Comparison of ENCODE assay signal across 15 cellular contexts in the genomic region with DNA sequence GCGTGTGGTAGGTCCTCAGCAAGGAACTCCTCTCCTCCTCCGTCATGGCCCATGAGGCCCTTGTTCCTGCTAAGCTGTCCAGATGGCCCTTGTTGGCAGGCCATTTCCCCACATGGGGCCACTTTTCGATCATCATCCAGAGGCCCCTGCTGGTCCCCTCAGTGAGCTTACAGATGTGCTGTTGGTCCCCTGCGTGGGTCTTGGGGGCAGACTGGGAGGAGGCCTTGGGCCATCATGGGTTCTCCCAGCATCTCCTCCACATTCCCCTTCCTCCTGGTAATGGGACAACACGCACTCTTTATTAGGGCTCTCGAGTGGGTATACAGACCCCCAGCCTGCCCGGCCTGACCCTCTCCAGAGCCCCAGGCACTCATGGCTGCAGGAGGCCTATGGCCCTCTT.
DNase-seq lines count a peak whose midpoint lies in the region; ATAC-seq and TF ChIP-seq lines count a peak whose summit lies in the region.
"Had no signal": no experiment of that assay in that cellular context is flagged by ENCODE, and none has a peak within 500 bp of the region (broad histone marks: within the 10 kb centered on the region; RNA-seq: fewer than 3 reads in every experiment).

No MANE protein-coding gene starts in this region.

- no peak for TF ChIP-seq POLR2A in gastrocnemius medialis (IDR thresholded peaks at IDR 0.05)

- DNase-seq in NCI-H446 treated with DMSO at 0.1 percent for 48 hours (lab: John Stamatoyannopoulos, UW) (peak; percentile 37), iPS-NIHi7 (ENCODE audit: extremely low spot score) (peak; percentile 3), gastrocnemius medialis (no peak), HCEC 1CT (no peak)
- DNase-seq: ACHN; CD8-positive, alpha-beta T cell; GF-D8; H7; HFFc6; IMR-90; KBM-7 had no signal

- H3K27ac ChIP-seq in BLaER1: no peak overlapping the region
- H3K27ac ChIP-seq in gastrocnemius medialis: peak overlapping the region in 3 of 4 donors; percentile 77 to 82 (median 77)

- in situ Hi-C loops in gastrocnemius medialis (cut with MboI; ENCODE audit: low sequenced_read_pairs in 4 of 4): no loop called here

- no peaks in the 10 kb centered on the region for H4K20me1 ChIP-seq in BLaER1

- TF ChIP-seq CTCF in gastrocnemius medialis (IDR thresholded peaks at IDR 0.05 in 4 of 5, conservative IDR thresholded peaks at IDR 0.05 in 1 of 5): no peak

- intact Hi-C loops in gastrocnemius medialis (cut with DNase I; ENCODE audit: low total_unique reads): loop anchor here (10.0 kb wide), 1 partner anchor 92 kb away; no protein-coding TSS in a partner anchor

- H3K4me3 ChIP-seq in BLaER1: no peak overlapping the region
- H3K4me3 ChIP-seq in gastrocnemius medialis: peak overlapping the region in 1 of 4 donors; percentile 13
- H3K4me3 ChIP-seq: GM23338 had no signal

- no peak overlapping the region for H3K9ac ChIP-seq in BLaER1

- peak overlapping the region; percentile 50 for H3K4me2 ChIP-seq in BLaER1
- H3K4me2 ChIP-seq: GM23338 had no signal

- H3K9me3 ChIP-seq in BLaER1: no peaks in the 10 kb centered on the region
- H3K9me3 ChIP-seq in gastrocnemius medialis: no peaks in the 10 kb centered on the region

- H3K27me3 ChIP-seq in BLaER1 (no peaks in the 10 kb centered on the region), gastrocnemius medialis (no peaks in the 10 kb centered on the region)

- ATAC-seq in gastrocnemius medialis (no peak), HG03378 (IDR thresholded peaks at IDR 0.05; ENCODE audit: unreplicated experiment) (no peak), GM21381 (IDR thresholded peaks at IDR 0.05; ENCODE audit: unreplicated experiment) (no peak)
- ATAC-seq: CD8-positive, alpha-beta T cell; GM23338 had no signal

- no peaks in the 10 kb centered on the region for H3K36me3 ChIP-seq in BLaER1
- no peaks in the 10 kb centered on the region for H3K36me3 ChIP-seq in gastrocnemius medialis

- H3K4me1 ChIP-seq in BLaER1: peaks cover 24% of the 10 kb centered on the region
- peaks cover 16 to 24% of the 10 kb centered on the region in 2 donors for H3K4me1 ChIP-seq in gastrocnemius medialis

Comparison
In these comparisons a context has a peak if more than half of its experiments do, and no peak if none do; other contexts are left out.
1. DNase-seq: peak in NCI-H446 treated with DMSO at 0.1 percent for 48 hours (single experiment) and iPS-NIHi7 (single experiment); none in gastrocnemius medialis (0 of 2) and HCEC 1CT (single experiment).